ENCODE assay signal across 19 cellular contexts in the genomic region with DNA sequence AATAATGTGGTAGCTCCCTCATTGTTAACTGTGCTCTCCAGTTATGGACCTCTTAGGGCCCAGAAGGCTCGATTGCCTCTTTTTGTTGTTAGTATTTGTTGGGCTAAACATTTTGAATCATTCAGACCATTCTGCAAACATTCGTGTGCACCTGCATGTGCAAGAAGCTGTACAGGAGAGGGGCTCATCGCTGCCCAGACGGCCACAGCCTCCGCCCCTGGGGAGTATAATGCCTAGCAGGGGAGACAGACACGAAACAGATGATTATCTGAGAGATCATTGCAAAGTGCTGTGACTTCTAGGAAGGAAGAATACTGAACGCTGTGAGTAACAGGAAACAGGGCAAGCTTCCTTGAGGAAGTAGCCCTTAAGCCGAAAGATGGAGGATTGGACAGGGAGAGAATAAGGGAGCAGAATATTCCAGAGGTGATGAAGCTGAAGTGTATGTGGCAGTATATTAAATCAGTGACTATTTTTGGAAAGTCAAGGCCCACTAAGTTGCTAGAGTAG.
"Had no signal": no experiment of that assay in that cellular context is flagged by ENCODE, and none has a peak within 500 bp of the region (broad histone marks: within the 10 kb centered on the region; RNA-seq: fewer than 3 reads in every experiment).

No MANE protein-coding gene starts in this region.

- DNase-seq: activated CD4-positive, alpha-beta T cell treated with anti-CD3 and anti-CD28 coated beads for 1 hour; activated CD4-positive, alpha-beta T cell treated with anti-CD3 and anti-CD28 coated beads, Interleukin-2, amount 50 U/mL, for 4 hours; activated naive CD4-positive, alpha-beta T cell; body of pancreas; caudate nucleus; gastrocnemius medialis; heart left ventricle; left lung; mucosa of descending colon; natural killer cell; stimulated activated naive CD8-positive, alpha-beta T cell treated with anti-CD3 and anti-CD28 coated beads, Interleukin-15, Interleukin-2, amounts not matched to agents 100 U/mL and 50 U/mL, for 24 hours; SW 1271; T-helper 2 cell; uterus had no signal

- H3K4me1 ChIP-seq: uterus had no signal

- H3K27ac ChIP-seq: body of pancreas, left lung, right atrium auricular region, uterus, VCaP had no signal

- H3K9me3 Mint-ChIP-seq: activated T-helper 17 cell treated with anti-CD3 and anti-CD28 coated beads, Interleukin-2, amount 50 U/mL, for 72 hours; natural killer cell had no signal

- H3K4me3 Mint-ChIP-seq: activated T-helper 17 cell treated with anti-CD3 and anti-CD28 coated beads, Interleukin-2, amount 50 U/mL, for 72 hours; natural killer cell had no signal

- H3K4me3 ChIP-seq: body of pancreas, gastrocnemius medialis, heart left ventricle, left lung, mucosa of descending colon, right atrium auricular region, tibial nerve, uterus had no signal

- H3K27ac Mint-ChIP-seq: activated T-helper 17 cell treated with anti-CD3 and anti-CD28 coated beads, Interleukin-2, amount 50 U/mL, for 72 hours; natural killer cell had no signal

- H3K4me1 Mint-ChIP-seq: activated T-helper 17 cell treated with anti-CD3 and anti-CD28 coated beads, Interleukin-2, amount 50 U/mL, for 72 hours; natural killer cell had no signal

- ATAC-seq: activated T-helper 17 cell treated with anti-CD3 and anti-CD28 coated beads, Interleukin-2, amount 50 U/mL, for 72 hours; body of pancreas; esophagus mucosa; gastrocnemius medialis; heart left ventricle; left lung; mucosa of descending colon; natural killer cell; stimulated activated naive CD8-positive, alpha-beta T cell treated with anti-CD3 and anti-CD28 coated beads, Interleukin-15, Interleukin-2, amounts not matched to agents 100 U/mL and 50 U/mL, for 24 hours had no signal

- H3K36me3 ChIP-seq: uterus had no signal

- H3K27me3 ChIP-seq: body of pancreas, gastrocnemius medialis, heart left ventricle, left lung, right atrium auricular region, tibial nerve, uterus had no signal

- H3K36me3 Mint-ChIP-seq: natural killer cell had no signal

- H3K9me3 ChIP-seq: body of pancreas, gastrocnemius medialis, heart left ventricle, left lung, mucosa of descending colon, right atrium auricular region, tibial nerve, uterus had no signal
